In the genomic region with DNA sequence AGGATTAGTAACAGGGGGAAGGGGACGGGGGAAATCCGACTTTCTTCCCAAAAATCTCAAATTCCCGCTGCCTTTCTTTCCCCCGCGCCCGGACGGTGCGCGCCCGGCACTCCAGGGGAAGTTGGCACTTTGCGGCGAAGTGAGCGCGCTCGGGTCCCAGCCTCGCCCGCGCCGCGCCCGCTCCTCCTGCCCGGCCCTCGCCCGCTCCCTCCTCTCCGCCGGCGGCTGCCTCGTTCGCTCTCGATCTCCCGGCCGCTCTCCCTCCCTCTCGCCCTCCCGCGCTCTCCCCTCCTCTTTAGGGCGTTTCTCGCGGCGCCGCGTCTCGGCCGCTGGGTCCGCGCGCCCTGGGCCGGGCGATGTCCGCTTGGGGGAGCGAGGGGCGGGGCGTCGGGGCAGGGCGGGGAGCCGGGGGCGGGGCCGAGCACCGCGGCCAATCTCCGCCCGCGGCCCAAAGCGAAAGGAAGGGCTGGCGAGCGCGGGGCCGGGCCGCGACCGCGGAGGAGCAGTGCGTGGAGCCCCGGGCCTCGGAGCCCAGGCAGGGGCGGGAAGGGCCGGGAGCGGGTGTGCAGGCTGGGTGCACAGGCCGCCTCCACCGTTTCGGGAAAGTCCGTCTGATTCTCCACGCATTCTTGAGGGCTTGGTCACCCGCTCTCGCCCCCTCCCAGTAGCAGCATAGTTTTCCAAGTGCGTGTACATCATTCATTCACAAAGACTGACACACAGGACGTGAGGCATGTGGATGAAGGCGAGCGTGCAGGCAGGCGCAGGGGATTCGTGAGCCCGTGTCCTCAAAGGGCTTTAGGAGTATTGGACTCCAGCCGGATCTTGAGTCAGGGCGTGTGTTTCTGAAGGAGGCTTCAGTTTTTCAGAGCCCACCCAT, we compare ENCODE assay signal across 8 cellular contexts.
DNase-seq lines count a peak whose midpoint lies in the region; ATAC-seq and TF ChIP-seq lines count a peak whose summit lies in the region.

No MANE protein-coding gene starts in this region.

- no peaks in the 10 kb centered on the region for H3K9me3 ChIP-seq in NT2/D1 (ENCODE audit: insufficient read depth, low read length)

- H3K36me3 ChIP-seq in NT2/D1 (ENCODE audit: insufficient read depth, insufficient read length, low read length) = no peaks in the 10 kb centered on the region

- peaks cover 82% of the 10 kb centered on the region for H3K27me3 ChIP-seq in NT2/D1 (ENCODE audit: insufficient read depth, insufficient read length)

- no peaks in the 10 kb centered on the region for H3K4me1 ChIP-seq in NT2/D1 (ENCODE audit: insufficient read depth, insufficient read length)

- H3K4me3 ChIP-seq in NT2/D1 (ENCODE audit: insufficient read length, low read depth) (peak overlapping the region; percentile 63), epithelial cell of esophagus (ENCODE audit: low read length) (peak overlapping the region; percentile 75)

- peak; percentile 70 for ATAC-seq in GM19467 (IDR thresholded peaks at IDR 0.05; ENCODE audit: unreplicated experiment)

- no peak for TF ChIP-seq CTCF in epithelial cell of esophagus (IDR thresholded peaks at IDR 0.05; ENCODE audit: insufficient read depth, low read depth, low read length, missing control alignments)

- DNase-seq in COLO668 (lab: John Stamatoyannopoulos, UW; ENCODE audit: unreplicated experiment) (peak; percentile 96), HPDE6-E6E7 (ENCODE audit: extremely low spot score) (peak; percentile 87), NT2/D1 (ENCODE audit: low read depth, low spot score) (peak; percentile 79), activated T-cell treated with anti-CD3 and anti-CD28 coated beads for 1 hour (ENCODE audit: low read depth) (peak; percentile 83), epithelial cell of esophagus (ENCODE audit: low read depth) (peak; percentile 99), middle frontal gyrus (ENCODE audit: extremely low spot score, low spot score) (peak; percentile 83)
- DNase-seq in stimulated activated CD8-positive, alpha-beta memory T cell treated with anti-CD3 and anti-CD28 coated beads, Interleukin-15, amount 100 ng/mL, for 48 hours (ENCODE audit: low read depth in 2 of 2) = peak; percentile 86 to 91

- H3K9ac ChIP-seq in NT2/D1 (ENCODE audit: insufficient read length, low read depth) = peak overlapping the region; percentile 68

Comparison
In these comparisons a context has a peak if more than half of its experiments do, and no peak if none do; other contexts are left out.
1. Peak in every context shown above with its lines: DNase-seq, ATAC-seq and H3K4me3 ChIP-seq.